In the genomic region with DNA sequence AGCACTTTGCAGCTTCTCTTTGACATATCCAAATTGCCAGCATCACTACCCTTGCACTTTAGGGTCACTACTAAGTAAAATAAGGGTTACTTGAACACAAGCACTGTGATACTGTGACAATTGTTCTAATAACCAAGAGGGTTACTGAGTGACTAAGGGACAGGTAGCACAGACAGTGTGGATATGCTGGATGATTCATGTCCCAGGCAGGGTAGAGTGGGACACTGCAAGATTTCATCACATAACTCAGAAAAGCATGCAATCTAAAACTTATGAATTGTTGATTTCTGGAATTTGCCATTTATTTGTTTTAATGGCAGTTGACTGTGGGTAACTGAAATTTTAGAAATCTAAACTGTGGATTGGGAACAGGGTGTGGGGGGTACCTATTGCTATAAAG, we compare ENCODE assay signal across 30 cellular contexts.
DNase-seq lines count a peak whose midpoint lies in the region; ATAC-seq and TF ChIP-seq lines count a peak whose summit lies in the region.
"Had no signal": no experiment of that assay in that cellular context is flagged by ENCODE, and none has a peak within 500 bp of the region (broad histone marks: within the 10 kb centered on the region; RNA-seq: fewer than 3 reads in every experiment).

No MANE protein-coding gene starts in this region.

- peaks cover 4% of the 10 kb centered on the region for H3F3A ChIP-seq in SK-N-SH (replicated peaks; ENCODE audit: insufficient read depth)

- no peak overlapping the region for H3K4me3 ChIP-seq in SK-N-SH (ENCODE audit: low read depth in 2 of 2, low read length in 1 of 2)
- H3K4me3 ChIP-seq in adipocyte (ENCODE audit: low read length) = no peak overlapping the region
- no peak overlapping the region for H3K4me3 ChIP-seq in fibroblast of pulmonary artery (replicated peaks; ENCODE audit: low read depth, low read length)
- no peak overlapping the region for H3K4me3 ChIP-seq in coronary artery
- H3K4me3 ChIP-seq: gastroesophageal sphincter, K562, left ventricle myocardium inferior, thoracic aorta, vagina had no signal

- no peak for TF ChIP-seq CTCF in SK-N-SH (IDR thresholded peaks at IDR 0.05)
- TF ChIP-seq CTCF in fibroblast of pulmonary artery (IDR thresholded peaks at IDR 0.05; ENCODE audit: low read length, missing control alignments) = no peak
- TF ChIP-seq CTCF in coronary artery (IDR thresholded peaks at IDR 0.05) = no peak

- H3K36me3 Mint-ChIP-seq in stimulated activated memory B cell treated with anti-CD40 and anti-IgM and Interleukin-4, amounts not matched to agents 10 μg/mL and 1 μg/mL and 100 μg/mL, for 72 hours = no peaks in the 10 kb centered on the region
- no peaks in the 10 kb centered on the region for H3K36me3 Mint-ChIP-seq in activated CD4-positive, alpha-beta T cell treated with anti-CD3 and anti-CD28 coated beads for 36 hours (ENCODE audit: low read depth)
- H3K36me3 Mint-ChIP-seq: brain; CD8-positive, alpha-beta T cell; naive B cell had no signal

- no peak overlapping the region for H3K9ac ChIP-seq in SK-N-SH
- H3K9ac ChIP-seq in adipocyte (ENCODE audit: low read length) = no peak overlapping the region

- H3K4me1 Mint-ChIP-seq in stimulated activated memory B cell treated with anti-CD40 and anti-IgM and Interleukin-4, amounts not matched to agents 10 μg/mL and 1 μg/mL and 100 μg/mL, for 72 hours = no peaks in the 10 kb centered on the region
- H3K4me1 Mint-ChIP-seq in activated CD4-positive, alpha-beta T cell treated with anti-CD3 and anti-CD28 coated beads for 36 hours = no peaks in the 10 kb centered on the region
- H3K4me1 Mint-ChIP-seq: H9, naive B cell had no signal

- no peak for TF ChIP-seq RAD21 in SK-N-SH (IDR thresholded peaks at IDR 0.05; ENCODE audit: low read length)

- peaks cover 0 to 9% of the 10 kb centered on the region in 2 experiments for H3K36me3 ChIP-seq in SK-N-SH (replicated peaks in 1 of 2; ENCODE audit: control insufficient read depth in 1 of 2, insufficient read depth in 2 of 2, low read length in 1 of 2)
- no peaks in the 10 kb centered on the region for H3K36me3 ChIP-seq in adipocyte (ENCODE audit: control insufficient read depth, insufficient read depth, low read length, severe bottlenecking)
- H3K36me3 ChIP-seq: gastroesophageal sphincter, left ventricle myocardium inferior, thoracic aorta, vagina had no signal

- H3K9me2 ChIP-seq in SK-N-SH = no peaks in the 10 kb centered on the region

- H3K4me3 Mint-ChIP-seq in stimulated activated memory B cell treated with anti-CD40 and anti-IgM and Interleukin-4, amounts not matched to agents 10 μg/mL and 1 μg/mL and 100 μg/mL, for 72 hours = no peak overlapping the region
- H3K4me3 Mint-ChIP-seq in activated CD4-positive, alpha-beta T cell treated with anti-CD3 and anti-CD28 coated beads for 36 hours = no peak overlapping the region
- H3K4me3 Mint-ChIP-seq: brain; CD8-positive, alpha-beta T cell; H9; naive B cell; stimulated activated naive CD8-positive, alpha-beta T cell treated with anti-CD3 and anti-CD28 coated beads, Interleukin-15, Interleukin-2, amounts not matched to agents 100 ng/mL and 50 ng/mL, for 24 hours had no signal

- H3K79me2 ChIP-seq in SK-N-SH (ENCODE audit: insufficient read depth) = no peaks in the 10 kb centered on the region

- DNase-seq in SK-N-SH (no peak), adipocyte (ENCODE audit: low read depth) (peak; percentile 34), fibroblast of pulmonary artery (ENCODE audit: low read depth) (peak; percentile 25), coronary artery (ENCODE audit: low spot score) (no peak)
- no peak for DNase-seq in activated CD4-positive, alpha-beta T cell treated with anti-CD3 and anti-CD28 coated beads for 36 hours
- DNase-seq: activated CD4-positive, alpha-beta T cell treated with anti-CD3 and anti-CD28 coated beads for 48 hours; activated gamma-delta T cell; activated T-cell treated with anti-CD3 and anti-CD28 coated beads, Interleukin-2, amount 50 U/mL, for 1 hour; CD8-positive, alpha-beta T cell; DMS 273 treated with DMSO at 0.1 percent for 48 hours; effector CD4-positive, alpha-beta T cell; H9; left ventricle myocardium inferior; naive B cell; NCI-H146; NCI-H2107; NCI-H446; NCI-H774 had no signal

- intact Hi-C loops in activated CD4-positive, alpha-beta T cell treated with anti-CD3 and anti-CD28 coated beads for 36 hours (cut with DNase I, micrococcal nuclease) = no loop called here

- no peak for ATAC-seq in SK-N-SH treated with all-trans-retinoic acid at 6 μM for 48 hours
- ATAC-seq in stimulated activated memory B cell treated with anti-CD40 and anti-IgM and Interleukin-4, amounts not matched to agents 10 μg/mL and 1 μg/mL and 100 μg/mL, for 72 hours = peak; percentile 16
- ATAC-seq in activated CD4-positive, alpha-beta T cell treated with anti-CD3 and anti-CD28 coated beads for 36 hours = no peak
- ATAC-seq in HG03280 (IDR thresholded peaks at IDR 0.05; ENCODE audit: unreplicated experiment) = no peak
- ATAC-seq: CD8-positive, alpha-beta T cell; gastroesophageal sphincter; K562 had no signal

- H3K27ac Mint-ChIP-seq in stimulated activated memory B cell treated with anti-CD40 and anti-IgM and Interleukin-4, amounts not matched to agents 10 μg/mL and 1 μg/mL and 100 μg/mL, for 72 hours = no peak overlapping the region
- H3K27ac Mint-ChIP-seq in activated CD4-positive, alpha-beta T cell treated with anti-CD3 and anti-CD28 coated beads for 36 hours = no peak overlapping the region
- H3K27ac Mint-ChIP-seq: brain; CD8-positive, alpha-beta T cell; H9; naive B cell; progenitor cell of endocrine pancreas; stimulated activated naive CD8-positive, alpha-beta T cell treated with anti-CD3 and anti-CD28 coated beads, Interleukin-15, Interleukin-2, amounts not matched to agents 100 ng/mL and 50 ng/mL, for 24 hours had no signal

- H3K27me3 Mint-ChIP-seq in stimulated activated memory B cell treated with anti-CD40 and anti-IgM and Interleukin-4, amounts not matched to agents 10 μg/mL and 1 μg/mL and 100 μg/mL, for 72 hours = no peaks in the 10 kb centered on the region
- H3K27me3 Mint-ChIP-seq in activated CD4-positive, alpha-beta T cell treated with anti-CD3 and anti-CD28 coated beads for 36 hours = peaks cover 3% of the 10 kb centered on the region
- H3K27me3 Mint-ChIP-seq: naive B cell; stimulated activated naive CD8-positive, alpha-beta T cell treated with anti-CD3 and anti-CD28 coated beads, Interleukin-15, Interleukin-2, amounts not matched to agents 100 ng/mL and 50 ng/mL, for 24 hours had no signal

- H3K4me1 ChIP-seq in SK-N-SH (ENCODE audit: control insufficient read depth in 1 of 2, insufficient read depth in 2 of 2, low read depth in 1 of 2, low read length in 1 of 2) = peaks cover 0 to 8% of the 10 kb centered on the region in 2 experiments; a peak in 3 of 4 replicates
- H3K4me1 ChIP-seq in adipocyte (ENCODE audit: control insufficient read depth, insufficient read depth, low read length) = peaks cover 20% of the 10 kb centered on the region
- H3K4me1 ChIP-seq: left ventricle myocardium inferior had no signal

- POLR2A ChIA-PET in SK-N-SH (lab: Yijun Ruan, JAX) = no interaction called here
- POLR2A ChIA-PET in activated CD4-positive, alpha-beta T cell treated with anti-CD3 and anti-CD28 coated beads for 36 hours (lab: Charles Lee) = no interaction called here

- CTCF ChIA-PET in SK-N-SH (lab: Yijun Ruan, JAX) = no interaction called here
- CTCF ChIA-PET in activated CD4-positive, alpha-beta T cell treated with anti-CD3 and anti-CD28 coated beads for 36 hours (lab: Charles Lee) = interaction anchor here (0.7 kb wide), 1 partner anchor 1489 kb away, joined by 4 read pairs; no protein-coding TSS in a partner anchor

- H3K9me3 ChIP-seq in SK-N-SH = no peaks in the 10 kb centered on the region
- H3K9me3 ChIP-seq in adipocyte (ENCODE audit: control insufficient read depth, low read length) = no peaks in the 10 kb centered on the region
- H3K9me3 ChIP-seq: gastroesophageal sphincter, thoracic aorta, vagina had no signal

- peaks cover 5% of the 10 kb centered on the region for H3K9me3 Mint-ChIP-seq in stimulated activated memory B cell treated with anti-CD40 and anti-IgM and Interleukin-4, amounts not matched to agents 10 μg/mL and 1 μg/mL and 100 μg/mL, for 72 hours
- peaks cover 8% of the 10 kb centered on the region for H3K9me3 Mint-ChIP-seq in activated CD4-positive, alpha-beta T cell treated with anti-CD3 and anti-CD28 coated beads for 36 hours (ENCODE audit: low read depth)

- no peak for TF ChIP-seq EP300 in SK-N-SH (IDR thresholded peaks at IDR 0.05; ENCODE audit: borderline replicate concordance in 1 of 2, low read depth in 1 of 2, low read length in 1 of 2)

- H3K27me3 ChIP-seq in SK-N-SH (ENCODE audit: insufficient read depth) (no peaks in the 10 kb centered on the region), adipocyte (replicated peaks; ENCODE audit: control insufficient read depth, insufficient read depth, low read length) (no peaks in the 10 kb centered on the region)
- H3K27me3 ChIP-seq: gastroesophageal sphincter, vagina had no signal

- no peak overlapping the region for H2AFZ ChIP-seq in SK-N-SH (ENCODE audit: low read depth)

- no peaks in the 10 kb centered on the region for H4K20me1 ChIP-seq in SK-N-SH (ENCODE audit: insufficient read depth)

- no peak overlapping the region for H3K27ac ChIP-seq in SK-N-SH (ENCODE audit: low read depth in 2 of 2, low read length in 1 of 2)
- no peak overlapping the region for H3K27ac ChIP-seq in coronary artery
- H3K27ac ChIP-seq: 22Rv1, left ventricle myocardium inferior, thoracic aorta, vagina, VCaP had no signal

- no peak overlapping the region for H3K4me2 ChIP-seq in SK-N-SH

TF ChIP-seq in SK-N-SH, 30 proteins besides CTCF, POLR2A, EP300 and RAD21 (continues in another document):
- TF ChIP-seq FOSL2 (IDR thresholded peaks at IDR 0.05; ENCODE audit: borderline replicate concordance, low read depth) = peak; percentile 25; the same call in 1 of the 2 replicates

TF ChIP-seq in SK-N-SH treated with all-trans-retinoic acid at 6 μM for 48 hours, 23 proteins besides CTCF, POLR2A, EP300 and RAD21 (continues in another document):
- TF ChIP-seq, protein P1, sequence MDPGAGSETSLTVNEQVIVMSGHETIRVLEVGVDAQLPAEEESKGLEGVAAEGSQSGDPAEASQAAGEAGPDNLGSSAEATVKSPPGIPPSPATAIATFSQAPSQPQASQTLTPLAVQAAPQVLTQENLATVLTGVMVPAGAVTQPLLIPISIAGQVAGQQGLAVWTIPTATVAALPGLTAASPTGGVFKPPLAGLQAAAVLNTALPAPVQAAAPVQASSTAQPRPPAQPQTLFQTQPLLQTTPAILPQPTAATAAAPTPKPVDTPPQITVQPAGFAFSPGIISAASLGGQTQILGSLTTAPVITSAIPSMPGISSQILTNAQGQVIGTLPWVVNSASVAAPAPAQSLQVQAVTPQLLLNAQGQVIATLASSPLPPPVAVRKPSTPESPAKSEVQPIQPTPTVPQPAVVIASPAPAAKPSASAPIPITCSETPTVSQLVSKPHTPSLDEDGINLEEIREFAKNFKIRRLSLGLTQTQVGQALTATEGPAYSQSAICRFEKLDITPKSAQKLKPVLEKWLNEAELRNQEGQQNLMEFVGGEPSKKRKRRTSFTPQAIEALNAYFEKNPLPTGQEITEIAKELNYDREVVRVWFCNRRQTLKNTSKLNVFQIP (CRISPR knock-in tag; IDR thresholded peaks at IDR 0.05; ENCODE audit: borderline replicate concordance, low read depth) = no peak
- TF ChIP-seq CSDC2 (CRISPR knock-in tag; IDR thresholded peaks at IDR 0.05) (no peak), ESRRG (CRISPR knock-in tag; IDR thresholded peaks at IDR 0.05) (no peak)

Comparison
In these comparisons a context has a peak if more than half of its experiments do, and no peak if none do; other contexts are left out.
1. DNase-seq: peak in adipocyte (single experiment) and fibroblast of pulmonary artery (single experiment); none in SK-N-SH (single experiment), activated CD4-positive, alpha-beta T cell treated with anti-CD3 and anti-CD28 coated beads for 36 hours (single experiment) and coronary artery (single experiment).